In genomic region chr22:47257566-47257965, GRCh38 we compare ENCODE assay signal across 24 cellular contexts.
"Had no signal": no experiment of that assay in that cellular context is flagged by ENCODE, and none has a peak within 500 bp of the region (broad histone marks: within the 10 kb centered on the region; RNA-seq: fewer than 3 reads in every experiment).

No MANE protein-coding gene starts in this region.

- FAIRE-seq: endometrium, islet of Langerhans, keratinocyte had no signal

- H3K27ac ChIP-seq: colonic mucosa, dorsolateral prefrontal cortex, epithelial cell of prostate, esophagus squamous epithelium, gastrocnemius medialis, heart right ventricle, left lung, lower lobe of right lung had no signal

- H3K27me3 ChIP-seq: colonic mucosa had no signal

- H3K4me1 ChIP-seq: colonic mucosa, esophagus squamous epithelium, gastrocnemius medialis, heart right ventricle, left lung, lower lobe of right lung had no signal

- H3K9me3 ChIP-seq: colonic mucosa, esophagus squamous epithelium, gastrocnemius medialis had no signal

- H3K4me3 ChIP-seq: colonic mucosa, dorsolateral prefrontal cortex, esophagus squamous epithelium, gastrocnemius medialis, heart right ventricle, left lung, lower lobe of right lung had no signal

- DNase-seq: colonic mucosa; dermis blood vessel endothelial cell; dorsolateral prefrontal cortex; effector CD4-positive, alpha-beta T cell; effector memory CD4-positive, alpha-beta T cell; erythroblast; esophagus squamous epithelium; foreskin fibroblast; foreskin melanocyte; gastrocnemius medialis; glutamatergic neuron; heart right ventricle; hippocampal formation; left cardiac atrium; left lung; left ventricle myocardium superior; lower lobe of right lung; mesenchymal stem cell; midbrain had no signal

- H3K36me3 ChIP-seq: colonic mucosa, esophagus squamous epithelium, gastrocnemius medialis, heart right ventricle, left lung, lower lobe of right lung had no signal

- ATAC-seq: esophagus mucosa, gastrocnemius medialis, heart right ventricle, left cardiac atrium, left lung, left ventricle myocardium superior, lower lobe of right lung had no signal
